Comparison of ENCODE assay signal across 1 cellular context in the genomic region with DNA sequence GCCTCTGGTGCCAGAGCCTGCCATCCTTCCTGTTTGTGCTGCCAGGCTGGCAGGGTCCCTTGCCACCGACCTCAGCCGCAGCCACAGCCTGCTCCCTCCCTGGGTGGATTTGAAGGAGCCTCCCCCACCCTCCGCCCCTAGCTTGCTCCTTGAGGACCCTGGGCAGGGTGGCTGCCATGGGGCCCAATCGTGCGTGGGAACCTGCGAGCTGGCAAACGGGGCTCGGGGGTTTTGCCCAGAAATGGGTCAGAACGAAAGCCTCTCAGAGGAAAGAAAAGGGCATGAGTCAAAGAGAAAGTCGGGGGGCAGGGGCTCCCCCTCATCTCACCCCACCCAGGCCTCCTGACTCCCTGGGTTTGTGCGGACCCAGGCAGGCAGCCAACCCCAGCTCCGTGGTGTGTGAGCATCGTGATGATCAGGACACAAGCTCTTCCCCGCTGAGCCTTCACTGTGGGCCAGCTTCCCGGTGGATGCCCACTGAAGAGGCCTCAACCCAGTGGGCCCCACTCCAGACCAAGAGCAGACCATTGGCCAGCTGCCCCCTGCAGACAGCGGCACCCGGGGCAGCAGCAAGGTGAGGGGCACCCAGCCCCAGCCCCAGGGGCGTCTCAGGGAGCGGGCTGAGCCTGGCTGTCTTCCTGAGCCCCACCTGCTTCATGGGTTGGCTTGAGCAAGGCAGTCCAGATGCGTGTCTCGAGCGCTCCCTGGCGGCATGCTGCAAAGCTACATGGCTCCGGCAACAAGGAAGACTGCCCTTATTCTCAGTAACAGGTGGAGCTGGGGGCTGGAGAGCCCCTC.
A peak's percentile ranks its signal among the peaks of the same experiment; 100 is the strongest.
TF ChIP-seq lines count a peak whose summit lies in the region.

No MANE protein-coding gene starts in this region.

TF ChIP-seq in HepG2, 621 proteins besides CTCF, POLR2A, EP300 and RAD21 (continued from another document):
- TF ChIP-seq MIER3 (CRISPR knock-in tag; IDR thresholded peaks at IDR 0.05; ENCODE audit: borderline replicate concordance) (no peak; the same call in 1 of the 2 replicates), THAP11 (CRISPR knock-in tag; IDR thresholded peaks at IDR 0.05) (0 out of 2 replicates have a peak, but pooled peaks have one; percentile 13), SOX6 (IDR thresholded peaks at IDR 0.05) (no peak), SOX6 (CRISPR knock-in tag; IDR thresholded peaks at IDR 0.05) (0 out of 2 replicates have a peak, but pooled peaks have one; percentile 22), SIN3B (IDR thresholded peaks at IDR 0.05; ENCODE audit: low read length) (no peak), HOXA9 (CRISPR knock-in tag; IDR thresholded peaks at IDR 0.05; ENCODE audit: borderline replicate concordance) (no peak), KAT2B (IDR thresholded peaks at IDR 0.05; ENCODE audit: borderline replicate concordance, low read depth, low read length) (no peak), ZNF232 (CRISPR knock-in tag; IDR thresholded peaks at IDR 0.05; ENCODE audit: borderline replicate concordance) (no peak), THYN1 (CRISPR knock-in tag; IDR thresholded peaks at IDR 0.05; ENCODE audit: borderline replicate concordance, low read depth) (no peak), ZNF788 (CRISPR knock-in tag; IDR thresholded peaks at IDR 0.05; ENCODE audit: borderline replicate concordance) (0 out of 2 replicates have a peak, but pooled peaks have one; percentile 23), MZF1 (CRISPR knock-in tag; IDR thresholded peaks at IDR 0.05; ENCODE audit: borderline replicate concordance) (no peak), ZNF225 (CRISPR knock-in tag; IDR thresholded peaks at IDR 0.05) (peak; percentile 34; the same call in 1 of the 2 replicates), BRD4 (CRISPR knock-in tag; IDR thresholded peaks at IDR 0.05) (no peak), ZNF224 (CRISPR knock-in tag; IDR thresholded peaks at IDR 0.05) (no peak), ZNF441 (CRISPR knock-in tag; IDR thresholded peaks at IDR 0.05; ENCODE audit: borderline replicate concordance) (no peak), GABPA (IDR thresholded peaks at IDR 0.05; ENCODE audit: low read depth, low read length) (no peak), GABPA (CRISPR knock-in tag; IDR thresholded peaks at IDR 0.05; ENCODE audit: low read depth) (no peak), NFKBIZ (CRISPR knock-in tag; IDR thresholded peaks at IDR 0.05) (no peak), ZNF546 (CRISPR knock-in tag; conservative IDR thresholded peaks at IDR 0.05) (peak; percentile 68; the same call in 1 of the 2 replicates), ZNF501 (CRISPR knock-in tag; IDR thresholded peaks at IDR 0.05) (peak; percentile 41; the same call in 1 of the 2 replicates), KDM5B (CRISPR knock-in tag; IDR thresholded peaks at IDR 0.05; ENCODE audit: borderline replicate concordance) (peak; percentile 53; the same call in 1 of the 2 replicates), ZNF724P (CRISPR knock-in tag; IDR thresholded peaks at IDR 0.05; ENCODE audit: borderline replicate concordance) (no peak), CHD2 (IDR thresholded peaks at IDR 0.05; ENCODE audit: low read depth, low read length) (no peak)
- TF ChIP-seq, protein P1, sequence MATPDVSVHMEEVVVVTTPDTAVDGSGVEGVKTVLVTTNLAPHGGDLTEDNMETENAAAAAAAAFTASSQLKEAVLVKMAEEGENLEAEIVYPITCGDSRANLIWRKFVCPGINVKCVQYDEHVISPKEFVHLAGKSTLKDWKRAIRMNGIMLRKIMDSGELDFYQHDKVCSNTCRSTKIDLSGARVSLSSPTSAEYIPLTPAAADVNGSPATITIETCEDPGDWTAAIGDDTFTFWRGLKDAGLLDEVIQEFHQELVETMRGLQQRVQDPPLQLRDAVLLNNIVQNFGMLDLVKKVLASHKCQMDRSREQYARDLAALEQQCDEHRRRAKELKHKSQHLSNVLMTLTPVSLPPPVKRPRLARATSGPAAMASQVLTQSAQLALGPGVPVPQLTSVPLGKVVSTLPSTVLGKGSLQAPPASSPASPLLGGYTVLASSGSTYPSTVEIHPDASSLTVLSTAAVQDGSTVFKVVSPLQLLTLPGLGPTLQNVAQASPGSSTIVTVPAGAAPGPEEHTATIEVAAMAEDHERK (CRISPR knock-in tag; IDR thresholded peaks at IDR 0.05; ENCODE audit: low read depth) = no peak
- TF ChIP-seq, protein P2, sequence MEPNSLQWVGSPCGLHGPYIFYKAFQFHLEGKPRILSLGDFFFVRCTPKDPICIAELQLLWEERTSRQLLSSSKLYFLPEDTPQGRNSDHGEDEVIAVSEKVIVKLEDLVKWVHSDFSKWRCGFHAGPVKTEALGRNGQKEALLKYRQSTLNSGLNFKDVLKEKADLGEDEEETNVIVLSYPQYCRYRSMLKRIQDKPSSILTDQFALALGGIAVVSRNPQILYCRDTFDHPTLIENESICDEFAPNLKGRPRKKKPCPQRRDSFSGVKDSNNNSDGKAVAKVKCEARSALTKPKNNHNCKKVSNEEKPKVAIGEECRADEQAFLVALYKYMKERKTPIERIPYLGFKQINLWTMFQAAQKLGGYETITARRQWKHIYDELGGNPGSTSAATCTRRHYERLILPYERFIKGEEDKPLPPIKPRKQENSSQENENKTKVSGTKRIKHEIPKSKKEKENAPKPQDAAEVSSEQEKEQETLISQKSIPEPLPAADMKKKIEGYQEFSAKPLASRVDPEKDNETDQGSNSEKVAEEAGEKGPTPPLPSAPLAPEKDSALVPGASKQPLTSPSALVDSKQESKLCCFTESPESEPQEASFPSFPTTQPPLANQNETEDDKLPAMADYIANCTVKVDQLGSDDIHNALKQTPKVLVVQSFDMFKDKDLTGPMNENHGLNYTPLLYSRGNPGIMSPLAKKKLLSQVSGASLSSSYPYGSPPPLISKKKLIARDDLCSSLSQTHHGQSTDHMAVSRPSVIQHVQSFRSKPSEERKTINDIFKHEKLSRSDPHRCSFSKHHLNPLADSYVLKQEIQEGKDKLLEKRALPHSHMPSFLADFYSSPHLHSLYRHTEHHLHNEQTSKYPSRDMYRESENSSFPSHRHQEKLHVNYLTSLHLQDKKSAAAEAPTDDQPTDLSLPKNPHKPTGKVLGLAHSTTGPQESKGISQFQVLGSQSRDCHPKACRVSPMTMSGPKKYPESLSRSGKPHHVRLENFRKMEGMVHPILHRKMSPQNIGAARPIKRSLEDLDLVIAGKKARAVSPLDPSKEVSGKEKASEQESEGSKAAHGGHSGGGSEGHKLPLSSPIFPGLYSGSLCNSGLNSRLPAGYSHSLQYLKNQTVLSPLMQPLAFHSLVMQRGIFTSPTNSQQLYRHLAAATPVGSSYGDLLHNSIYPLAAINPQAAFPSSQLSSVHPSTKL (CRISPR knock-in tag; IDR thresholded peaks at IDR 0.05) = no peak
- TF ChIP-seq, protein P3, sequence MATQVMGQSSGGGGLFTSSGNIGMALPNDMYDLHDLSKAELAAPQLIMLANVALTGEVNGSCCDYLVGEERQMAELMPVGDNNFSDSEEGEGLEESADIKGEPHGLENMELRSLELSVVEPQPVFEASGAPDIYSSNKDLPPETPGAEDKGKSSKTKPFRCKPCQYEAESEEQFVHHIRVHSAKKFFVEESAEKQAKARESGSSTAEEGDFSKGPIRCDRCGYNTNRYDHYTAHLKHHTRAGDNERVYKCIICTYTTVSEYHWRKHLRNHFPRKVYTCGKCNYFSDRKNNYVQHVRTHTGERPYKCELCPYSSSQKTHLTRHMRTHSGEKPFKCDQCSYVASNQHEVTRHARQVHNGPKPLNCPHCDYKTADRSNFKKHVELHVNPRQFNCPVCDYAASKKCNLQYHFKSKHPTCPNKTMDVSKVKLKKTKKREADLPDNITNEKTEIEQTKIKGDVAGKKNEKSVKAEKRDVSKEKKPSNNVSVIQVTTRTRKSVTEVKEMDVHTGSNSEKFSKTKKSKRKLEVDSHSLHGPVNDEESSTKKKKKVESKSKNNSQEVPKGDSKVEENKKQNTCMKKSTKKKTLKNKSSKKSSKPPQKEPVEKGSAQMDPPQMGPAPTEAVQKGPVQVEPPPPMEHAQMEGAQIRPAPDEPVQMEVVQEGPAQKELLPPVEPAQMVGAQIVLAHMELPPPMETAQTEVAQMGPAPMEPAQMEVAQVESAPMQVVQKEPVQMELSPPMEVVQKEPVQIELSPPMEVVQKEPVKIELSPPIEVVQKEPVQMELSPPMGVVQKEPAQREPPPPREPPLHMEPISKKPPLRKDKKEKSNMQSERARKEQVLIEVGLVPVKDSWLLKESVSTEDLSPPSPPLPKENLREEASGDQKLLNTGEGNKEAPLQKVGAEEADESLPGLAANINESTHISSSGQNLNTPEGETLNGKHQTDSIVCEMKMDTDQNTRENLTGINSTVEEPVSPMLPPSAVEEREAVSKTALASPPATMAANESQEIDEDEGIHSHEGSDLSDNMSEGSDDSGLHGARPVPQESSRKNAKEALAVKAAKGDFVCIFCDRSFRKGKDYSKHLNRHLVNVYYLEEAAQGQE (IDR thresholded peaks at IDR 0.05; ENCODE audit: borderline replicate concordance in 1 of 2, low read depth in 1 of 2, low read length in 2 of 2) = no peak
- TF ChIP-seq, protein P4, sequence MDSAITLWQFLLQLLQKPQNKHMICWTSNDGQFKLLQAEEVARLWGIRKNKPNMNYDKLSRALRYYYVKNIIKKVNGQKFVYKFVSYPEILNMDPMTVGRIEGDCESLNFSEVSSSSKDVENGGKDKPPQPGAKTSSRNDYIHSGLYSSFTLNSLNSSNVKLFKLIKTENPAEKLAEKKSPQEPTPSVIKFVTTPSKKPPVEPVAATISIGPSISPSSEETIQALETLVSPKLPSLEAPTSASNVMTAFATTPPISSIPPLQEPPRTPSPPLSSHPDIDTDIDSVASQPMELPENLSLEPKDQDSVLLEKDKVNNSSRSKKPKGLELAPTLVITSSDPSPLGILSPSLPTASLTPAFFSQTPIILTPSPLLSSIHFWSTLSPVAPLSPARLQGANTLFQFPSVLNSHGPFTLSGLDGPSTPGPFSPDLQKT (CRISPR knock-in tag; IDR thresholded peaks at IDR 0.05; ENCODE audit: borderline replicate concordance) = no peak
- TF ChIP-seq, protein P5, sequence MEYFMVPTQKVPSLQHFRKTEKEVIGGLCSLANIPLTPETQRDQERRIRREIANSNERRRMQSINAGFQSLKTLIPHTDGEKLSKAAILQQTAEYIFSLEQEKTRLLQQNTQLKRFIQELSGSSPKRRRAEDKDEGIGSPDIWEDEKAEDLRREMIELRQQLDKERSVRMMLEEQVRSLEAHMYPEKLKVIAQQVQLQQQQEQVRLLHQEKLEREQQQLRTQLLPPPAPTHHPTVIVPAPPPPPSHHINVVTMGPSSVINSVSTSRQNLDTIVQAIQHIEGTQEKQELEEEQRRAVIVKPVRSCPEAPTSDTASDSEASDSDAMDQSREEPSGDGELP (IDR thresholded peaks at IDR 0.05; ENCODE audit: borderline replicate concordance, low read depth) = 0 out of 2 replicates have a peak, but pooled peaks have one; percentile 13
TF ChIP-seq in HepG2: peak in this region for 58.
